Comparison of ENCODE assay signal across 8 cellular contexts in the genomic region with DNA sequence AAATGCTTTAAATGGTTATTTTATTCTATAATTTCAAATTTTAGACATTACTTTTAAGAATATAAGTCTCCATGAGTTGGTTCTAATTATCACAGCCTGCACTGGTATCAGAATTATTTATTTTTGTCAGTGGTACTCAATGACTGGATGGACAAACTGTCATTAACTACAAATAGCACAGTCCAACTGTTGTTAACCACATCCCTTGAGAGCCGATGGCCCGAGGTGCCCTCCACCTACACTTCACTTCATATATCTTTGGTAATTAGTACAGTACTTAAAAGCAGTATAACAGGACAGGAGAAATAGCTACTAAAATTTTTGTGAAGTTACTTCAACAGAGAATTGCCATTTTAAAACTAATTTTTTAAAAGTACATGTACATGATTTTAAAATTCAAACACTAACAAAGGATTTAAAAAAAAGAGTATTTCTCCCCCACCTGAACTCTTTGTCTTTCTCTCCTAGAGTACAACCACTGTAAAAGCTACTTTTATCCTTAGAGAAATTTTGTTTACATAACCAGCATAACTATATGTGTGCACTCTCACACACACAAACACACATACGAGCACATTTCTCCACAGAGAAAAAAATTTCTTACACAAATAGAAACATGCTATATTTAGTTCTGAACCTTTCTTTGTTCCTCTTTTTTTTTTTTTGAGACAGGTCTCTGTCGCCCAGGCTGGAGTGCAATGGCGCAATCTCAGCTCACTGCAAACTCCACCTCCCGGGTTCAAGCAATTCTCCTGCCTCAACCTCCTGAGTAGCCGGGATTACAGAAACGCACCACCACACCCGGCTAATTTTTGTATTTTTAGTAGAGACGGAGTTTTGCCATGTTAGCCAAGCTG. TPM values are rescaled to one million over a fixed set of nuclear protein-coding genes. Genes with fewer than 3 reads are reported as not detected.
DNase-seq lines count a peak whose midpoint lies in the region; ATAC-seq and TF ChIP-seq lines count a peak whose summit lies in the region.
"Had no signal": no experiment of that assay in that cellular context is flagged by ENCODE, and none has a peak within 500 bp of the region (broad histone marks: within the 10 kb centered on the region; RNA-seq: fewer than 3 reads in every experiment).

No MANE protein-coding gene starts in this region.

- peak; percentile 79 for DNase-seq in NB4 (ENCODE audit: low read depth)
- peak; percentile 75 for DNase-seq in myocyte (ENCODE audit: low read depth)
- no peak for DNase-seq in iPS-NIHi11 (ENCODE audit: low spot score)
- no peak for DNase-seq in DMS53 (lab: John Stamatoyannopoulos, UW)
- DNase-seq in Ammon's horn (ENCODE audit: low spot score) = no peak
- DNase-seq: NCI-H2107 had no signal

- ATAC-seq in GM19023 (IDR thresholded peaks at IDR 0.05; ENCODE audit: unreplicated experiment) = peak; percentile 66
- peak; percentile 69 for ATAC-seq in HG02678 (IDR thresholded peaks at IDR 0.05; ENCODE audit: unreplicated experiment)

- peak overlapping the region; percentile 62 for H3K4me3 ChIP-seq in NB4 (ENCODE audit: low read depth, low read length)

- TF ChIP-seq POLR2A in NB4 (IDR thresholded peaks at IDR 0.05; ENCODE audit: extremely low read depth, insufficient read length) = no peak

- TF ChIP-seq CTCF in NB4 (IDR thresholded peaks at IDR 0.05; ENCODE audit: low read depth, low read length) = no peak

RNA-seq across cellular contexts. Expression of gene TIFA, which starts 6.5 kb away (rescaled TPM):
- 10.8 and 11.6 TPM in 2 replicates for total RNA-seq in myocyte
- polyA plus RNA-seq in myocyte (2012) = 4.8 TPM

RNA-seq across cellular contexts. Expression of gene ALPK1, which starts 17.9 kb away (rescaled TPM):
- 16.6 and 24.1 TPM in 2 replicates for total RNA-seq in myocyte
- polyA plus RNA-seq in myocyte (2012) = 12.3 TPM

RNA-seq across cellular contexts. Expression of gene AP1AR, which starts 47.7 kb away (rescaled TPM):
- total RNA-seq in myocyte = 21.7 and 22.4 TPM in 2 replicates
- 5.0 TPM for polyA plus RNA-seq in myocyte (2012)

Comparison
In these comparisons a context has a peak if more than half of its experiments do, and no peak if none do; other contexts are left out.
1. DNase-seq: peak in NB4 (single experiment) and myocyte (single experiment); none in iPS-NIHi11 (single experiment), DMS53 (single experiment) and Ammon's horn (single experiment).